9 cellular contexts compared by ENCODE assay signal in the genomic region with DNA sequence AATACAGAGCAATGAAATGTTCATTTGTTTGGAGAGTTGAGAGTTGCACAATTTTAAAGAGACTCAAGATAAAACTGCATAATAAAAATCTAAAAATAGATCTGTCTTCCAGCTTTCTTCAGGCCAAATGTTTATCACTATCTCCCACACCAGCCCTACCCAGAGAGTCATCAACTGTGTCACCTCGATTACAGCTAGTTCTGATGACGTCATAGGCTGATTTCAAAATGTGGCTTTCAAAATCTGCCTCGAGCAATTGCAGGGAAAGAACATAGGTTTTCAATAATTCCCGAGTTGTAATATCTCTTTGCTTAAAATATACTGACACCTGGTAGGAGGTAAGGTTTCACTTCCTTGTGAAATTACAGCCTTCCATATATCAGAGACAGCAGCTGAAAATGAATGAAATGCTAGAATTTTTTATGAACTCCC.
DNase-seq lines count a peak whose midpoint lies in the region; ATAC-seq and TF ChIP-seq lines count a peak whose summit lies in the region.
"Had no signal": no experiment of that assay in that cellular context is flagged by ENCODE, and none has a peak within 500 bp of the region (broad histone marks: within the 10 kb centered on the region; RNA-seq: fewer than 3 reads in every experiment).

No MANE protein-coding gene starts in this region.

- WGBS in SK-N-SH (ENCODE audit: low lambda C conversion rate): 8% methylated on average over 4 of the region's 4 CpGs
- WGBS in right cardiac atrium: 8% methylated on average over 4 of the region's 4 CpGs

- H3K27ac Mint-ChIP-seq in HFFc6: peak overlapping the region; percentile 77
- no peak overlapping the region for H3K27ac Mint-ChIP-seq in glutamatergic neuron (ENCODE audit: unreplicated experiment)
- no peak overlapping the region for H3K27ac Mint-ChIP-seq in activated naive CD8-positive, alpha-beta T cell treated with anti-CD3 and anti-CD28 coated beads, Interleukin-2, amount 50 U/mL, for 24 hours

- H3K4me1 Mint-ChIP-seq in HFFc6 (ENCODE audit: low read depth) (peaks cover 48% of the 10 kb centered on the region), glutamatergic neuron (ENCODE audit: low read depth, unreplicated experiment) (peaks cover 12% of the 10 kb centered on the region)
- peaks cover 6% of the 10 kb centered on the region for H3K4me1 Mint-ChIP-seq in activated naive CD8-positive, alpha-beta T cell treated with anti-CD3 and anti-CD28 coated beads, Interleukin-2, amount 50 U/mL, for 24 hours

- ATAC-seq in right cardiac atrium: peak; percentile 83 to 86
- no peak for ATAC-seq in GM19397 (IDR thresholded peaks at IDR 0.05; ENCODE audit: unreplicated experiment)
- ATAC-seq in activated naive CD8-positive, alpha-beta T cell treated with anti-CD3 and anti-CD28 coated beads, Interleukin-2, amount 50 U/mL, for 24 hours: no peak
- ATAC-seq: effector memory CD8-positive, alpha-beta T cell had no signal

- H3K36me3 ChIP-seq in SK-N-SH (replicated peaks in 1 of 2; ENCODE audit: control insufficient read depth in 1 of 2, insufficient read depth in 2 of 2, low read length in 1 of 2) (no peaks in the 10 kb centered on the region), stomach smooth muscle (ENCODE audit: control insufficient read depth in 2 of 2, insufficient read depth in 2 of 2, low read length in 2 of 2) (no peaks in the 10 kb centered on the region)

- peak overlapping the region; percentile 65 to 81 for H3K27ac ChIP-seq in SK-N-SH (ENCODE audit: low read depth in 2 of 2, low read length in 1 of 2)
- H3K27ac ChIP-seq in right cardiac atrium (ENCODE audit: low read length): peak overlapping the region; percentile 61
- peak overlapping the region; percentile 7 for H3K27ac ChIP-seq in stomach smooth muscle (ENCODE audit: low read length)

- peaks cover 13% of the 10 kb centered on the region for H3F3A ChIP-seq in SK-N-SH (replicated peaks; ENCODE audit: insufficient read depth)

- peak overlapping the region in 1 of 2 experiments; percentile 46; a peak in 1 of 4 replicates for H3K4me3 ChIP-seq in SK-N-SH (ENCODE audit: low read depth in 2 of 2, low read length in 1 of 2)
- no peak overlapping the region for H3K4me3 ChIP-seq in right cardiac atrium (ENCODE audit: low read length)
- peak overlapping the region in 1 of 2 donors; percentile 1 for H3K4me3 ChIP-seq in stomach smooth muscle (ENCODE audit: low read length in 2 of 2)

- H2AFZ ChIP-seq in SK-N-SH (ENCODE audit: low read depth): peak overlapping the region; percentile 44

- peak overlapping the region; percentile 9; the same call in 1 of the 2 replicates for H3K9ac ChIP-seq in SK-N-SH
- peak overlapping the region in 1 of 2 donors; percentile 47 for H3K9ac ChIP-seq in stomach smooth muscle (ENCODE audit: low read length in 2 of 2)

- POLR2A ChIA-PET in SK-N-SH (lab: Yijun Ruan, JAX): interaction anchor here (0.7 to 1.9 kb wide), 2 partner anchors 673 to 678 kb away, joined by 3 to 8 read pairs; partner anchors contain the start of gene ID2

- H3K9me2 ChIP-seq in SK-N-SH: no peaks in the 10 kb centered on the region

- CTCF ChIA-PET in SK-N-SH (lab: Yijun Ruan, JAX): interaction anchor here (0.7 to 2.8 kb wide), 6 partner anchors 10 to 681 kb away, joined by 3 to 12 read pairs (median 6); no protein-coding TSS in a partner anchor

- DNase-seq in HFFc6 (peak; percentile 89), SK-N-SH (peak; percentile 81), right cardiac atrium (no peak), glutamatergic neuron (no peak)
- no peak for DNase-seq in activated CD4-positive, alpha-beta T cell treated with anti-CD3 and anti-CD28 coated beads, Interleukin-2, amount 50 U/mL, for 1 hour
- no peak for DNase-seq in activated naive CD8-positive, alpha-beta T cell treated with anti-CD3 and anti-CD28 coated beads, Interleukin-2, amount 50 U/mL, for 24 hours
- DNase-seq: effector memory CD8-positive, alpha-beta T cell had no signal

- peak overlapping the region; percentile 59 for H3K4me2 ChIP-seq in SK-N-SH

- H3K79me2 ChIP-seq in SK-N-SH (ENCODE audit: insufficient read depth): no peaks in the 10 kb centered on the region

- H3K9me3 ChIP-seq in SK-N-SH (no peaks in the 10 kb centered on the region), right cardiac atrium (ENCODE audit: control insufficient read depth, low read length) (no peaks in the 10 kb centered on the region), stomach smooth muscle (ENCODE audit: control insufficient read depth in 2 of 2, low read length in 2 of 2) (no peaks in the 10 kb centered on the region)

- peak overlapping the region; percentile 79 for H3K4me3 Mint-ChIP-seq in HFFc6
- no peak overlapping the region for H3K4me3 Mint-ChIP-seq in glutamatergic neuron (ENCODE audit: unreplicated experiment)
- no peak overlapping the region for H3K4me3 Mint-ChIP-seq in activated naive CD8-positive, alpha-beta T cell treated with anti-CD3 and anti-CD28 coated beads, Interleukin-2, amount 50 U/mL, for 24 hours
- H3K4me3 Mint-ChIP-seq: effector memory CD8-positive, alpha-beta T cell had no signal

- intact Hi-C loops in right cardiac atrium (cut with DNase I): loop anchor here in 1 of 4 donors (10.0 kb wide), 1 partner anchor 671 kb away; no protein-coding TSS in a partner anchor

- TF ChIP-seq CTCF in HFFc6 (IDR thresholded peaks at IDR 0.05) (no peak), SK-N-SH (IDR thresholded peaks at IDR 0.05) (no peak), glutamatergic neuron (IDR thresholded peaks at IDR 0.05; ENCODE audit: partially characterized antibody, unreplicated experiment) (no peak)

- no peak for TF ChIP-seq EP300 in SK-N-SH (IDR thresholded peaks at IDR 0.05; ENCODE audit: borderline replicate concordance in 1 of 2, low read depth in 1 of 2, low read length in 1 of 2)

- H3K36me3 Mint-ChIP-seq in HFFc6 (ENCODE audit: low read depth) (peaks cover 5% of the 10 kb centered on the region), glutamatergic neuron (ENCODE audit: unreplicated experiment) (no peaks in the 10 kb centered on the region)
- H3K36me3 Mint-ChIP-seq in activated naive CD8-positive, alpha-beta T cell treated with anti-CD3 and anti-CD28 coated beads, Interleukin-2, amount 50 U/mL, for 24 hours (ENCODE audit: low read depth): no peaks in the 10 kb centered on the region

- TF ChIP-seq RAD21 in SK-N-SH (IDR thresholded peaks at IDR 0.05; ENCODE audit: low read length): no peak

- peaks cover 15% of the 10 kb centered on the region in 2 experiments; a peak in 3 of 4 replicates for H3K4me1 ChIP-seq in SK-N-SH (ENCODE audit: control insufficient read depth in 1 of 2, insufficient read depth in 2 of 2, low read depth in 1 of 2, low read length in 1 of 2)
- H3K4me1 ChIP-seq in right cardiac atrium (ENCODE audit: control insufficient read depth, insufficient read depth, low read length): peaks cover 1% of the 10 kb centered on the region
- peaks cover 7% of the 10 kb centered on the region for H3K4me1 ChIP-seq in stomach smooth muscle (ENCODE audit: control insufficient read depth, insufficient read depth, low read length)

- H4K20me1 ChIP-seq in SK-N-SH (ENCODE audit: insufficient read depth): no peaks in the 10 kb centered on the region

- no peaks in the 10 kb centered on the region for H3K27me3 Mint-ChIP-seq in HFFc6 (ENCODE audit: insufficient read depth)
- no peaks in the 10 kb centered on the region for H3K27me3 Mint-ChIP-seq in glutamatergic neuron (ENCODE audit: unreplicated experiment)
- H3K27me3 Mint-ChIP-seq in activated naive CD8-positive, alpha-beta T cell treated with anti-CD3 and anti-CD28 coated beads, Interleukin-2, amount 50 U/mL, for 24 hours: no peaks in the 10 kb centered on the region
- H3K27me3 Mint-ChIP-seq: effector memory CD8-positive, alpha-beta T cell had no signal

- H3K27me3 ChIP-seq in SK-N-SH (ENCODE audit: insufficient read depth) (no peaks in the 10 kb centered on the region), right cardiac atrium (ENCODE audit: control insufficient read depth, insufficient read depth) (no peaks in the 10 kb centered on the region), stomach smooth muscle (ENCODE audit: control insufficient read depth in 1 of 2, insufficient read depth in 2 of 2, low read length in 2 of 2) (no peaks in the 10 kb centered on the region)

- H3K9me3 Mint-ChIP-seq in HFFc6: no peaks in the 10 kb centered on the region
- H3K9me3 Mint-ChIP-seq in glutamatergic neuron (ENCODE audit: unreplicated experiment): no peaks in the 10 kb centered on the region
- H3K9me3 Mint-ChIP-seq in activated naive CD8-positive, alpha-beta T cell treated with anti-CD3 and anti-CD28 coated beads, Interleukin-2, amount 50 U/mL, for 24 hours: no peaks in the 10 kb centered on the region
- H3K9me3 Mint-ChIP-seq: effector memory CD8-positive, alpha-beta T cell had no signal

TF ChIP-seq in SK-N-SH, 30 proteins besides CTCF, POLR2A, EP300 and RAD21:
- no peak for TF ChIP-seq SMC3 (IDR thresholded peaks at IDR 0.05; ENCODE audit: low read depth, low read length)
- TF ChIP-seq FOXJ3 (CRISPR knock-in tag; IDR thresholded peaks at IDR 0.05): no peak
- TF ChIP-seq NFIC (IDR thresholded peaks at IDR 0.05; ENCODE audit: borderline replicate concordance): no peak
- no peak for TF ChIP-seq MXI1 (IDR thresholded peaks at IDR 0.05; ENCODE audit: low read depth, low read length)
- no peak for TF ChIP-seq PBX3 (IDR thresholded peaks at IDR 0.05)
- no peak for TF ChIP-seq RCOR1 (IDR thresholded peaks at IDR 0.05; ENCODE audit: low read length)
- no peak for TF ChIP-seq YY1 (IDR thresholded peaks at IDR 0.05; ENCODE audit: low read depth)
- TF ChIP-seq POLR2AphosphoS5 (IDR thresholded peaks at IDR 0.05; ENCODE audit: low read depth, low read length): no peak
- no peak for TF ChIP-seq TAF1 (IDR thresholded peaks at IDR 0.05; ENCODE audit: borderline replicate concordance, low read depth, low read length)
- no peak for TF ChIP-seq CHD2 (IDR thresholded peaks at IDR 0.05; ENCODE audit: low read length, partially characterized antibody)

Comparison
In these comparisons a context has a peak if more than half of its experiments do, and no peak if none do; other contexts are left out.
1. DNase-seq: peak in HFFc6 (single experiment) and SK-N-SH (single experiment); none in right cardiac atrium (0 of 3), activated CD4-positive, alpha-beta T cell treated with anti-CD3 and anti-CD28 coated beads, Interleukin-2, amount 50 U/mL, for 1 hour (single experiment), glutamatergic neuron (single experiment) and activated naive CD8-positive, alpha-beta T cell treated with anti-CD3 and anti-CD28 coated beads, Interleukin-2, amount 50 U/mL, for 24 hours (single experiment).
2. H3K27ac ChIP-seq: peak in every context shown above with its lines; median percentile 73 in SK-N-SH; 61 in right cardiac atrium; 7 in stomach smooth muscle.
3. ATAC-seq: peak in right cardiac atrium (2 of 2); none in GM19397 (single experiment) and activated naive CD8-positive, alpha-beta T cell treated with anti-CD3 and anti-CD28 coated beads, Interleukin-2, amount 50 U/mL, for 24 hours (single experiment).